2 cellular contexts compared by ENCODE assay signal in the genomic region with DNA sequence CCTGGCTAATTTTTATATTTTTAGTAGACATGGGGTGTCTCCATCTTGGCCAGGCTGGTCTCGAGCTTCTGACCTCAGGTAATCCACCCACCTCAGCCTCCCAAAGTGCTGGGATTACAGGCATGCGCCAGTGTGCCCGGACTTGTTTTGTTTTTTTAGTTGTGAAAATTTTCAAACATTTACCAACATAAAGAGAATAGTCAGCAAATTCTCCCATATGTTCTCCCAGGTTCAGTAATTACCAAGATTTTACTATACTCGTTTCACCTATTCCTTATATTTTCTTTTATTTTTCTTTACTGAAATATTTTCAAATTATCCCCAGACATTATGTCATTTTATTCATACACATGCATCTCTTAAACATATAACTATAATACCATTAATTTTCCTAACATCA.
A peak's percentile ranks its signal among the peaks of the same experiment; 100 is the strongest.
TF ChIP-seq lines count a peak whose summit lies in the region.

No MANE protein-coding gene starts in this region.

TF ChIP-seq in HepG2, 621 proteins besides CTCF, POLR2A, EP300 and RAD21 (continued from another document):
- TF ChIP-seq ADNP (CRISPR knock-in tag; IDR thresholded peaks at IDR 0.05) = no peak
- peak in 1 of 2 experiments; percentile 60; a peak in 2 of 4 replicates for TF ChIP-seq MAFK (conservative IDR thresholded peaks at IDR 0.05 in 1 of 2, IDR thresholded peaks at IDR 0.05 in 1 of 2; ENCODE audit: low read length in 2 of 2)

TF ChIP-seq in K562, 482 proteins besides CTCF, POLR2A, EP300 and RAD21 (continued from another document):
- TF ChIP-seq PRPF4 (IDR thresholded peaks at IDR 0.05; ENCODE audit: insufficient read depth, low read depth, low read length, poor library complexity, severe bottlenecking) = no peak
